In genomic region chr20:5945963-5946362, GRCh38 we compare ENCODE assay signal across 14 cellular contexts. TPM values are rescaled to one million over a fixed set of nuclear protein-coding genes. Genes with fewer than 3 reads are reported as not detected.
DNase-seq lines count a peak whose midpoint lies in the region; ATAC-seq, FAIRE-seq and TF ChIP-seq lines count a peak whose summit lies in the region.
"Had no signal": no experiment of that assay in that cellular context is flagged by ENCODE, and none has a peak within 500 bp of the region (broad histone marks: within the 10 kb centered on the region; RNA-seq: fewer than 3 reads in every experiment).

No MANE protein-coding gene starts in this region.

- no peak overlapping the region for H3K4me3 Mint-ChIP-seq in osteocyte (ENCODE audit: unreplicated experiment)
- H3K4me3 Mint-ChIP-seq: mesothelial cell of epicardium had no signal

- CTCF ChIA-PET in A549 (lab: Yijun Ruan, JAX) = interaction anchor here (1.3 to 2.7 kb wide), 4 partner anchors 8 to 431 kb away, joined by 3 to 16 read pairs (median 8); no protein-coding TSS in a partner anchor

- FAIRE-seq in A549 (lab: Jason Lieb, UNC) = no peak

- TF ChIP-seq CTCF in A549 (IDR thresholded peaks at IDR 0.05) (no peak), osteocyte (IDR thresholded peaks at IDR 0.05) (no peak)

- no peak for TF ChIP-seq RAD21 in A549 (conservative IDR thresholded peaks at IDR 0.05 in 1 of 2, IDR thresholded peaks at IDR 0.05 in 1 of 2)

- POLR2A ChIA-PET in A549 (lab: Yijun Ruan, JAX) = no interaction called here

- peaks cover 33% of the 10 kb centered on the region for H3K36me3 Mint-ChIP-seq in osteocyte (ENCODE audit: unreplicated experiment)

- no peak overlapping the region for H3K27ac Mint-ChIP-seq in osteocyte (ENCODE audit: unreplicated experiment)
- H3K27ac Mint-ChIP-seq: mesothelial cell of epicardium had no signal

- TF ChIP-seq POLR2A in A549 (IDR thresholded peaks at IDR 0.05; ENCODE audit: low read length) = no peak

- peaks cover 30% of the 10 kb centered on the region for H3K4me1 ChIP-seq in A549

- no peaks in the 10 kb centered on the region for H3K9me3 Mint-ChIP-seq in osteocyte (ENCODE audit: unreplicated experiment)
- H3K9me3 Mint-ChIP-seq: mesothelial cell of epicardium had no signal

- 68% methylated on average over 3 of the region's 3 CpGs for WGBS in A549 (ENCODE audit: missing lambda C conversion rate)

- no peak for ATAC-seq in A549
- peak; percentile 30 for ATAC-seq in esophagus mucosa
- no peak for ATAC-seq in HG03378 (IDR thresholded peaks at IDR 0.05; ENCODE audit: unreplicated experiment)

- no peaks in the 10 kb centered on the region for H3K27me3 Mint-ChIP-seq in osteocyte (ENCODE audit: unreplicated experiment)

- no peak for TF ChIP-seq EP300 in A549 (IDR thresholded peaks at IDR 0.05)

- H3K9me3 ChIP-seq in A549 = no peaks in the 10 kb centered on the region

- peak overlapping the region; percentile 11; the same call in 1 of the 3 replicates for H3K4me2 ChIP-seq in A549

- H3K4me1 Mint-ChIP-seq in osteocyte (ENCODE audit: unreplicated experiment) = peaks cover 19% of the 10 kb centered on the region

- H3K27ac ChIP-seq in A549 = peak overlapping the region in 1 of 2 experiments; percentile 26; a peak in 1 of 6 replicates
- H3K27ac ChIP-seq: dorsolateral prefrontal cortex had no signal

- no peak overlapping the region for H3K4me3 ChIP-seq in A549
- H3K4me3 ChIP-seq: dorsolateral prefrontal cortex had no signal

- DNase-seq in A549 (ENCODE audit: low read depth in 1 of 2, low spot score in 1 of 2) (peak in 1 of 2 experiments; percentile 27), Daoy (ENCODE audit: low read depth) (peak; percentile 41), RKO (ENCODE audit: low spot score) (peak; percentile 90), osteocyte (ENCODE audit: extremely low spot score, unreplicated experiment) (no peak), HuH-7.5 (ENCODE audit: low spot score) (no peak), NCI-H187 (lab: John Stamatoyannopoulos, UW) (no peak)
- DNase-seq: activated effector memory CD4-positive, alpha-beta T cell treated with Interleukin-2 at 50 U/mL for 16 hours; dorsolateral prefrontal cortex; hypothalamus; NCI-H1436 treated with DMSO at 0.1 percent for 48 hours; trophoblast cell had no signal

TF ChIP-seq in A549, 52 proteins besides CTCF, POLR2A, EP300 and RAD21:
- peak; percentile 41; the same call in 1 of the 2 replicates for TF ChIP-seq JUNB (IDR thresholded peaks at IDR 0.05)
- 0 out of 4 replicates have a peak, but pooled peaks of 1 of the 2 experiments have one; percentile 15 for TF ChIP-seq CEBPB (IDR thresholded peaks at IDR 0.05)
- TF ChIP-seq ZC3H11A (IDR thresholded peaks at IDR 0.05) = no peak
- no peak for TF ChIP-seq FOSL2 (IDR thresholded peaks at IDR 0.05)
- peak; percentile 45 for TF ChIP-seq FOSL2 (CRISPR knock-in tag; IDR thresholded peaks at IDR 0.05)
- no peak for TF ChIP-seq KDM1A (IDR thresholded peaks at IDR 0.05; ENCODE audit: low read depth)
- no peak for TF ChIP-seq ZSCAN20 (CRISPR knock-in tag; IDR thresholded peaks at IDR 0.05)
- no peak for TF ChIP-seq PBX3 (IDR thresholded peaks at IDR 0.05)
- no peak for TF ChIP-seq RARB (CRISPR knock-in tag; IDR thresholded peaks at IDR 0.05)
- TF ChIP-seq ZNF302 (CRISPR knock-in tag; IDR thresholded peaks at IDR 0.05) = no peak

RNA-seq across cellular contexts. Expression of gene TRMT6, which starts 4.4 kb away (rescaled TPM):
- 30.8 and 43.1 TPM in 2 replicates for polyA plus RNA-seq in A549 (2011; rRNA removed)
- polyA plus RNA-seq in A549 (2012; cell fraction: cytosol; rRNA removed) = 17.4 and 18.8 TPM in 2 replicates
- 9.2 and 13.0 TPM in 2 replicates for polyA plus RNA-seq in A549 (2012; cell fraction: nucleus; rRNA removed)
- polyA plus RNA-seq in A549 (2017; fragmentation: RNase III; extraction: RNeasy Plus Mini Kit Qiagen cat#74134 plus additional on column Dnase treatment) = 37.4 to 40.0 TPM (median 38.5 TPM) in 3 replicates
- 6.8 and 7.5 TPM in 2 replicates for polyA minus RNA-seq in A549 (2011; rRNA and poly(A)+ RNA removed)
- 23.4 and 28.9 TPM in 2 replicates for total RNA-seq in Daoy (2014; rRNA removed; shearing (Covaris generic))
- total RNA-seq in esophagus mucosa = 12.6 TPM
- total RNA-seq in osteocyte = 11.1 and 11.4 TPM in 2 replicates

RNA-seq across cellular contexts. Expression of gene MCM8, which starts 4.5 kb away (rescaled TPM):
- polyA plus RNA-seq in A549 (2011; rRNA removed) (29.5 and 36.1 TPM in 2 replicates), A549 (2017; fragmentation: RNase III; extraction: RNeasy Plus Mini Kit Qiagen cat#74134 plus additional on column Dnase treatment) (33.9 to 35.3 TPM (median 34.9 TPM) in 3 replicates)
- 10.7 and 12.4 TPM in 2 replicates for polyA plus RNA-seq in A549 (2012; cell fraction: cytosol; rRNA removed)
- 4.1 and 7.4 TPM in 2 replicates for polyA plus RNA-seq in A549 (2012; cell fraction: nucleus; rRNA removed)
- polyA minus RNA-seq in A549 (2011; rRNA and poly(A)+ RNA removed) = 13.1 and 14.1 TPM in 2 replicates
- 38.0 and 43.8 TPM in 2 replicates for total RNA-seq in Daoy (2014; rRNA removed; shearing (Covaris generic))
- total RNA-seq in esophagus mucosa (5.7 TPM), osteocyte (6.3 and 7.1 TPM in 2 replicates)

RNA-seq across cellular contexts. Expression of gene CHGB, which starts 34.7 kb away (rescaled TPM):
- polyA plus RNA-seq in A549 (2011; rRNA removed) (4.8 and 5.0 TPM in 2 replicates), A549 (2017; fragmentation: RNase III; extraction: RNeasy Plus Mini Kit Qiagen cat#74134 plus additional on column Dnase treatment) (1.5 to 1.9 TPM (median 1.9 TPM) in 3 replicates)
- polyA plus RNA-seq in A549 (2012; cell fraction: cytosol; rRNA removed) = 0.58 and 0.71 TPM in 2 replicates
- 0.43 and 0.80 TPM in 2 replicates for polyA plus RNA-seq in A549 (2012; cell fraction: nucleus; rRNA removed)
- 0.34 and 0.45 TPM in 2 replicates for polyA minus RNA-seq in A549 (2011; rRNA and poly(A)+ RNA removed)
- total RNA-seq in Daoy (2014; rRNA removed; shearing (Covaris generic)) = 0.42 and 1.5 TPM in 2 replicates
- total RNA-seq in esophagus mucosa (0.12 TPM), osteocyte (not detected in 2 replicates)

RNA-seq across cellular contexts. Expression of gene CRLS1, which starts 60.0 kb away (rescaled TPM):
- polyA plus RNA-seq in A549 (2011; rRNA removed) (129 and 150 TPM in 2 replicates), A549 (2017; fragmentation: RNase III; extraction: RNeasy Plus Mini Kit Qiagen cat#74134 plus additional on column Dnase treatment) (54.8 to 61.0 TPM (median 56.1 TPM) in 3 replicates)
- 41.0 and 50.9 TPM in 2 replicates for polyA plus RNA-seq in A549 (2012; cell fraction: cytosol; rRNA removed)
- polyA plus RNA-seq in A549 (2012; cell fraction: nucleus; rRNA removed) = 22.7 and 33.0 TPM in 2 replicates
- polyA minus RNA-seq in A549 (2011; rRNA and poly(A)+ RNA removed) = 37.6 and 52.7 TPM in 2 replicates
- 54.5 and 80.8 TPM in 2 replicates for total RNA-seq in Daoy (2014; rRNA removed; shearing (Covaris generic))
- total RNA-seq in esophagus mucosa (21.4 TPM), osteocyte (32.5 and 40.7 TPM in 2 replicates)

Comparison
In these comparisons a context has a peak if more than half of its experiments do, and no peak if none do; other contexts are left out.
1. DNase-seq: peak in Daoy (single experiment) and RKO (single experiment); none in osteocyte (single experiment), HuH-7.5 (single experiment) and NCI-H187 (0 of 2).